ENCODE assay signal across 1 cellular context in genomic region chr7:141251957-141252356, GRCh38.
TF ChIP-seq lines count a peak whose summit lies in the region.

No MANE protein-coding gene starts in this region.

TF ChIP-seq in WTC11, 78 proteins besides CTCF, POLR2A, EP300 and RAD21 (continued from another document):
- TF ChIP-seq ATF2 (CRISPR knock-in tag; IDR thresholded peaks at IDR 0.05; ENCODE audit: borderline replicate concordance, low read depth) (no peak), ATF6 (CRISPR knock-in tag; IDR thresholded peaks at IDR 0.05) (no peak), FOXK1 (CRISPR knock-in tag; IDR thresholded peaks at IDR 0.05) (no peak)
- TF ChIP-seq, protein P1, sequence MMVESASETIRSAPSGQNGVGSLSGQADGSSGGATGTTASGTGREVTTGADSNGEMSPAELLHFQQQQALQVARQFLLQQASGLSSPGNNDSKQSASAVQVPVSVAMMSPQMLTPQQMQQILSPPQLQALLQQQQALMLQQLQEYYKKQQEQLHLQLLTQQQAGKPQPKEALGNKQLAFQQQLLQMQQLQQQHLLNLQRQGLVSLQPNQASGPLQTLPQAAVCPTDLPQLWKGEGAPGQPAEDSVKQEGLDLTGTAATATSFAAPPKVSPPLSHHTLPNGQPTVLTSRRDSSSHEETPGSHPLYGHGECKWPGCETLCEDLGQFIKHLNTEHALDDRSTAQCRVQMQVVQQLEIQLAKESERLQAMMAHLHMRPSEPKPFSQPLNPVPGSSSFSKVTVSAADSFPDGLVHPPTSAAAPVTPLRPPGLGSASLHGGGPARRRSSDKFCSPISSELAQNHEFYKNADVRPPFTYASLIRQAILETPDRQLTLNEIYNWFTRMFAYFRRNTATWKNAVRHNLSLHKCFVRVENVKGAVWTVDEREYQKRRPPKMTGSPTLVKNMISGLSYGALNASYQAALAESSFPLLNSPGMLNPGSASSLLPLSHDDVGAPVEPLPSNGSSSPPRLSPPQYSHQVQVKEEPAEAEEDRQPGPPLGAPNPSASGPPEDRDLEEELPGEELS (CRISPR knock-in tag; IDR thresholded peaks at IDR 0.05), result no peak
